In genomic region chr3:191809326-191809949, GRCh38 we compare ENCODE assay signal across 1 cellular context.
TF ChIP-seq lines count a peak whose summit lies in the region.

No MANE protein-coding gene starts in this region.

TF ChIP-seq in WTC11, 78 proteins besides CTCF, POLR2A, EP300 and RAD21 (continued from another document):
- TF ChIP-seq AFF4 (CRISPR knock-in tag; IDR thresholded peaks at IDR 0.05; ENCODE audit: borderline replicate concordance), result no peak
- no peak for TF ChIP-seq JUN (CRISPR knock-in tag; IDR thresholded peaks at IDR 0.05)
- no peak for TF ChIP-seq ELF4 (CRISPR knock-in tag; IDR thresholded peaks at IDR 0.05; ENCODE audit: low read depth)
- TF ChIP-seq ZNF396 (CRISPR knock-in tag; IDR thresholded peaks at IDR 0.05; ENCODE audit: borderline replicate concordance), result no peak
- no peak for TF ChIP-seq ZNF232 (CRISPR knock-in tag; IDR thresholded peaks at IDR 0.05)
- no peak for TF ChIP-seq ZNF671 (CRISPR knock-in tag; IDR thresholded peaks at IDR 0.05)
- TF ChIP-seq CDX4 (CRISPR knock-in tag; IDR thresholded peaks at IDR 0.05; ENCODE audit: borderline replicate concordance), result no peak
- TF ChIP-seq FOXK1 (CRISPR knock-in tag; IDR thresholded peaks at IDR 0.05), result no peak
- TF ChIP-seq AR (CRISPR knock-in tag; IDR thresholded peaks at IDR 0.05), result no peak
- no peak for TF ChIP-seq CBFB (CRISPR knock-in tag; IDR thresholded peaks at IDR 0.05; ENCODE audit: low read depth)
- TF ChIP-seq RORB (CRISPR knock-in tag; IDR thresholded peaks at IDR 0.05), result no peak
- TF ChIP-seq STAT6 (CRISPR knock-in tag; conservative IDR thresholded peaks at IDR 0.05; ENCODE audit: low read depth), result no peak
- TF ChIP-seq PRDM15 (CRISPR knock-in tag; IDR thresholded peaks at IDR 0.05), result no peak
